Comparison of ENCODE assay signal across 15 cellular contexts in the genomic region with DNA sequence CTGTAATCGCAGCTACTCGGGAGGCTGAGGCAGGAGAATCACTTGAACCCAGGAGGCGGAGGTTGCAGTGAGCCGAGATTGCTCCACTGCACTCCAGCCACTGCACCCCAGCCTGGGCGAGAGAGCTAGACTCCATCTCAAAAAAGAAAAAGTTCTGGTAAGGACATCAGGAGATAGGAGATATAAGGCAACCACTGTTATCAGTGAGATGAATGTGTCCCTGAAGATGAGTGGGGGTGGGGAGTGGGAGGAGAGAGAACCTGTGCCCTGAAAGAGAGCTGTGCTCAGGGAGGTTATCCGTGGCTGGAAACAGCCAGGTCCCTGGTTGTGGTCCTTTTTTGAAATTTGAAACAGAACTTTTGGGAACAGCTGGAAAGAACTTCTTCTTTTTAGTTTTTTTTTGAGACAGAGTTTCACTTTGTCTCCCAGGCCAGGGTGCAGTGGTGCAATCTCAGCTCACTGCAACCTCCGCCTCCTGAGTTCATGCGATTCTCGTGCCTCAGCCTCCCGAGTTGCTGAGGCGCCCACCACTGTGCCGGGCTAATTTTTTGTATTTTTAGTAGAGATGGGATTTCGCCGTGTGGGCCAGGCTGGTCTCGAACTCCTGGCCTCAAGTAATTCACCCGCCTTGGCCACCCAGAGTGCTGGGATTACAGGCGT. TPM values are rescaled to one million over a fixed set of nuclear protein-coding genes. Genes with fewer than 3 reads are reported as not detected.
A peak's percentile ranks its signal among the peaks of the same experiment; 100 is the strongest.
DNase-seq lines count a peak whose midpoint lies in the region; ATAC-seq and TF ChIP-seq lines count a peak whose summit lies in the region.
"Had no signal": no experiment of that assay in that cellular context is flagged by ENCODE, and none has a peak within 500 bp of the region (broad histone marks: within the 10 kb centered on the region; RNA-seq: fewer than 3 reads in every experiment).

No MANE protein-coding gene starts in this region.

- H3K36me3 ChIP-seq in DND-41 (ENCODE audit: insufficient read depth, low read length), result no peaks in the 10 kb centered on the region; the same call in 1 of the 2 replicates
- H3K36me3 ChIP-seq in adrenal gland (replicated peaks in 1 of 2), result no peaks in the 10 kb centered on the region
- H3K36me3 ChIP-seq in gastroesophageal sphincter, result no peaks in the 10 kb centered on the region

- H3K27ac ChIP-seq in DND-41 (ENCODE audit: low read length) (no peak overlapping the region), adrenal gland (peak overlapping the region in 3 of 5 donors; percentile 15 to 47 (median 41)), gastroesophageal sphincter (no peak overlapping the region)

- no peak overlapping the region for H3K9ac ChIP-seq in DND-41 (ENCODE audit: low read depth, low read length)

- TF ChIP-seq EP300 in gastroesophageal sphincter (IDR thresholded peaks at IDR 0.05), result no peak

- H3K79me2 ChIP-seq in DND-41 (ENCODE audit: insufficient read depth, low read length), result peaks cover 74% of the 10 kb centered on the region

- H3K4me2 ChIP-seq in DND-41 (ENCODE audit: insufficient read depth, low read length), result 0 out of 2 replicates have a peak overlapping the region, but pooled peaks have one; percentile 2

- DNase-seq in DND-41, result no peak
- peak; percentile 85 for DNase-seq in MV-4-11 (lab: John Stamatoyannopoulos, UW)
- peak in 2 of 7 donors; percentile 31 to 46 for DNase-seq in adrenal gland
- DNase-seq in pons (ENCODE audit: low spot score), result peak; percentile 40
- DNase-seq in NK-92 treated with Interleukin-12 subunit alpha and Interleukin-12 subunit beta, amount 100 ng/mL, for 24 hours (lab: John Stamatoyannopoulos, UW), result no peak
- DNase-seq: activated naive CD4-positive, alpha-beta T cell; mesenchymal stem cell; NCI-H1105; NCI-H69; stimulated activated CD4-positive, alpha-beta T cell treated with anti-CD3 and anti-CD28 coated beads, Interleukin-4, amount 100 ng/mL, for 1 hour; stimulated activated CD8-positive, alpha-beta memory T cell treated with anti-CD3 and anti-CD28 coated beads, Interleukin-4, amount 100 ng/mL, for 48 hours had no signal

- H3K27me3 ChIP-seq in DND-41 (ENCODE audit: insufficient read depth, low read length, poor library complexity) (no peaks in the 10 kb centered on the region), adrenal gland (no peaks in the 10 kb centered on the region), gastroesophageal sphincter (no peaks in the 10 kb centered on the region)

- H3K4me3 ChIP-seq in DND-41 (ENCODE audit: low read depth in 1 of 2, low read length in 2 of 2) (no peak overlapping the region), adrenal gland (no peak overlapping the region), gastroesophageal sphincter (no peak overlapping the region)
- H3K4me3 ChIP-seq: coronary artery had no signal

- H2AFZ ChIP-seq in DND-41 (ENCODE audit: low read depth, low read length), result no peak overlapping the region

- TF ChIP-seq CTCF in DND-41 (IDR thresholded peaks at IDR 0.05; ENCODE audit: borderline replicate concordance, extremely low read depth, low read length, poor library complexity, severe bottlenecking) (no peak), adrenal gland (IDR thresholded peaks at IDR 0.05) (no peak), gastroesophageal sphincter (IDR thresholded peaks at IDR 0.05) (no peak)

- no peak for TF ChIP-seq POLR2A in adrenal gland (IDR thresholded peaks at IDR 0.05)
- TF ChIP-seq POLR2A in gastroesophageal sphincter (IDR thresholded peaks at IDR 0.05), result no peak

- no peaks in the 10 kb centered on the region for H3K9me3 ChIP-seq in DND-41 (ENCODE audit: insufficient read depth, low read length, severe bottlenecking)
- no peaks in the 10 kb centered on the region for H3K9me3 ChIP-seq in adrenal gland (replicated peaks in 1 of 3)
- no peaks in the 10 kb centered on the region for H3K9me3 ChIP-seq in gastroesophageal sphincter

- no peaks in the 10 kb centered on the region; the same call in 1 of the 2 replicates for H4K20me1 ChIP-seq in DND-41 (ENCODE audit: insufficient read depth, low read length)

- intact Hi-C loops in adrenal gland (cut with DNase I), result no loop called here

- ATAC-seq in DND-41 (ENCODE audit: insufficient read depth, low read depth) (no peak), GM21786 (IDR thresholded peaks at IDR 0.05; ENCODE audit: unreplicated experiment) (no peak), gastroesophageal sphincter (no peak), GM21717 (IDR thresholded peaks at IDR 0.05; ENCODE audit: unreplicated experiment) (no peak)

- 75 to 78% (median 77%) methylated on average over 15 to 17 of the region's 17 CpGs for WGBS in adrenal gland, 4 donors
- WGBS in gastroesophageal sphincter (ENCODE audit: low coverage in 1 of 2), 2 donors, result 80 to 88% methylated on average over 1 to 12 of the region's 17 CpGs

- H3K4me1 ChIP-seq in DND-41 (ENCODE audit: insufficient read depth, low read length) (peaks cover 32% of the 10 kb centered on the region), adrenal gland (replicated peaks in 1 of 2) (peaks cover 31 to 44% of the 10 kb centered on the region in 2 donors), gastroesophageal sphincter (peaks cover 0 to 53% (median 21%) of the 10 kb centered on the region in 3 donors)

RNA-seq across cellular contexts. Expression of a gene that starts 2.6 kb away (rescaled TPM):
- total RNA-seq in adrenal gland (100 to 1,000 TPM in 7 of 8 donors, 10 to 100 TPM in 1; 71.3 to 248 (median 142) TPM), gastroesophageal sphincter (100 to 1,000 TPM in 1 of 4 donors, 10 to 100 TPM in 3; 58.7 to 100 (median 71.6) TPM)
- polyA plus RNA-seq in adrenal gland, result 100 to 1,000 TPM in 2 of 3 donors, 10 to 100 TPM in 1; 96.4 to 159 (median 103) TPM

RNA-seq across cellular contexts. Expression of a gene that starts 3.2 kb away (rescaled TPM):
- 100 to 1,000 TPM in 4 of 8 donors, 10 to 100 TPM in 4; 73.8 to 144 (median 103) TPM for total RNA-seq in adrenal gland
- 10 to 100 TPM; 31.1 to 52.0 (median 31.8) TPM for polyA plus RNA-seq in adrenal gland
- total RNA-seq in gastroesophageal sphincter, result 10 to 100 TPM; 59.6 to 91.2 (median 67.5) TPM

RNA-seq across cellular contexts. Expression of a gene that starts 32.9 kb away (rescaled TPM):
- total RNA-seq in adrenal gland (10 to 100 TPM in 7 of 8 donors, 1 to 10 TPM in 1; 9.5 to 31.8 (median 19.2) TPM), gastroesophageal sphincter (1 to 10 TPM; 2.7 to 6.2 (median 6.0) TPM)
- 10 to 100 TPM in 1 of 3 donors, 1 to 10 TPM in 2; 4.4 to 29.9 (median 7.3) TPM for polyA plus RNA-seq in adrenal gland

Comparison
In these comparisons a context has a peak if more than half of its experiments do, and no peak if none do; other contexts are left out.
1. DNase-seq: peak in MV-4-11 (single experiment) and pons (single experiment); none in DND-41 (single experiment) and NK-92 treated with Interleukin-12 subunit alpha and Interleukin-12 subunit beta, amount 100 ng/mL, for 24 hours (single experiment).
2. H3K27ac ChIP-seq: peak in adrenal gland (3 of 5); none in DND-41 (single experiment) and gastroesophageal sphincter (0 of 4).